In genomic region chr7:117837841-117838240, GRCh38 we compare ENCODE assay signal across 11 cellular contexts. TPM values are rescaled to one million over a fixed set of nuclear protein-coding genes. Genes with fewer than 3 reads are reported as not detected.
DNase-seq lines count a peak whose midpoint lies in the region; ATAC-seq and TF ChIP-seq lines count a peak whose summit lies in the region.
"Had no signal": no experiment of that assay in that cellular context is flagged by ENCODE, and none has a peak within 500 bp of the region (broad histone marks: within the 10 kb centered on the region; RNA-seq: fewer than 3 reads in every experiment).

No MANE protein-coding gene starts in this region.

- peak; percentile 58 for DNase-seq in GM12865 (ENCODE audit: low read depth)
- DNase-seq in NCI-H2029 treated with DMSO at 0.1 percent for 48 hours (lab: John Stamatoyannopoulos, UW): peak; percentile 78
- DNase-seq in T-helper 17 cell: no peak
- no peak for DNase-seq in NCI-H526 treated with DMSO at 0.1 percent for 48 hours (lab: John Stamatoyannopoulos, UW)
- no peak for DNase-seq in left cardiac atrium
- no peak for DNase-seq in breast epithelium (ENCODE audit: low spot score in 2 of 2)
- DNase-seq: activated CD4-positive, alpha-beta memory T cell treated with anti-CD3 and anti-CD28 coated beads for 36 hours; naive thymus-derived CD8-positive, alpha-beta T cell; NCI-H1436 treated with DMSO at 0.1 percent for 48 hours had no signal

- H3K4me3 ChIP-seq in GM12865 (ENCODE audit: low read depth, low read length) (no peak overlapping the region), breast epithelium (no peak overlapping the region)

- H3K27me3 ChIP-seq in breast epithelium: no peaks in the 10 kb centered on the region

- intact Hi-C loops in left cardiac atrium (cut with DNase I): no loop called here
- intact Hi-C loops in breast epithelium (cut with DNase I; ENCODE audit: low total_unique reads): no loop called here

- no peaks in the 10 kb centered on the region for H3K4me1 Mint-ChIP-seq in T-helper 17 cell
- H3K4me1 Mint-ChIP-seq: naive thymus-derived CD8-positive, alpha-beta T cell had no signal

- no peaks in the 10 kb centered on the region for H3K36me3 Mint-ChIP-seq in T-helper 17 cell (ENCODE audit: low read depth)
- H3K36me3 Mint-ChIP-seq: activated CD4-positive, alpha-beta memory T cell treated with anti-CD3 and anti-CD28 coated beads for 36 hours; naive thymus-derived CD8-positive, alpha-beta T cell had no signal

- TF ChIP-seq CTCF in GM12865 (IDR thresholded peaks at IDR 0.05; ENCODE audit: insufficient read depth, low read depth, low read length, missing control alignments): no peak
- no peak for TF ChIP-seq CTCF in breast epithelium (IDR thresholded peaks at IDR 0.05)

- no peak overlapping the region for H3K4me3 Mint-ChIP-seq in T-helper 17 cell
- H3K4me3 Mint-ChIP-seq: activated CD4-positive, alpha-beta memory T cell treated with anti-CD3 and anti-CD28 coated beads for 36 hours; naive thymus-derived CD8-positive, alpha-beta T cell had no signal

- H3K9me3 ChIP-seq in T-helper 17 cell (ENCODE audit: control insufficient read depth, low read length, poor library complexity, severe bottlenecking): peaks cover 2% of the 10 kb centered on the region
- no peaks in the 10 kb centered on the region for H3K9me3 ChIP-seq in breast epithelium

- peak; percentile 95 for ATAC-seq in GM19463 (IDR thresholded peaks at IDR 0.05; ENCODE audit: unreplicated experiment)
- ATAC-seq in HG02973 (IDR thresholded peaks at IDR 0.05; ENCODE audit: unreplicated experiment): peak; percentile 93
- no peak for ATAC-seq in T-helper 17 cell
- ATAC-seq in left cardiac atrium: no peak
- ATAC-seq: naive thymus-derived CD8-positive, alpha-beta T cell had no signal

- TF ChIP-seq POLR2A in breast epithelium (IDR thresholded peaks at IDR 0.05): no peak

- no peaks in the 10 kb centered on the region for H3K4me1 ChIP-seq in breast epithelium

- no peaks in the 10 kb centered on the region for H3K36me3 ChIP-seq in breast epithelium

- no peak overlapping the region for H3K27ac ChIP-seq in breast epithelium

- H3K27ac Mint-ChIP-seq in T-helper 17 cell: no peak overlapping the region
- H3K27ac Mint-ChIP-seq: activated CD4-positive, alpha-beta memory T cell treated with anti-CD3 and anti-CD28 coated beads for 36 hours; naive thymus-derived CD8-positive, alpha-beta T cell had no signal

- H3K27me3 Mint-ChIP-seq in T-helper 17 cell: no peaks in the 10 kb centered on the region
- H3K27me3 Mint-ChIP-seq: activated CD4-positive, alpha-beta memory T cell treated with anti-CD3 and anti-CD28 coated beads for 36 hours had no signal

RNA-seq across cellular contexts. Expression of gene CTTNBP2, which starts 35.4 kb away (rescaled TPM):
- total RNA-seq in T-helper 17 cell: under 1 TPM in 1 of 2 donors, not detected in 1; 0.39 TPM
- total RNA-seq in left cardiac atrium: 1 to 10 TPM; 4.3 to 7.0 TPM
- 10 to 100 TPM in 2 of 3 donors, 1 to 10 TPM in 1; 8.8 to 37.0 (median 13.8) TPM for total RNA-seq in breast epithelium
- total RNA-seq: activated CD4-positive, alpha-beta memory T cell treated with anti-CD3 and anti-CD28 coated beads for 36 hours had no signal

Comparison
In these comparisons a context has a peak if more than half of its experiments do, and no peak if none do; other contexts are left out.
1. DNase-seq: peak in GM12865 (single experiment) and NCI-H2029 treated with DMSO at 0.1 percent for 48 hours (single experiment); none in T-helper 17 cell (0 of 3), NCI-H526 treated with DMSO at 0.1 percent for 48 hours (single experiment), left cardiac atrium (single experiment) and breast epithelium (0 of 2).
2. ATAC-seq: peak in GM19463 (single experiment) and HG02973 (single experiment); none in T-helper 17 cell (single experiment) and left cardiac atrium (0 of 2).